28 cellular contexts compared by ENCODE assay signal in genomic region chr13:67158903-67159302, GRCh38.
DNase-seq lines count a peak whose midpoint lies in the region; ATAC-seq, FAIRE-seq and TF ChIP-seq lines count a peak whose summit lies in the region.
"Had no signal": no experiment of that assay in that cellular context is flagged by ENCODE, and none has a peak within 500 bp of the region (broad histone marks: within the 10 kb centered on the region; RNA-seq: fewer than 3 reads in every experiment).

No MANE protein-coding gene starts in this region.

- H3K27me3 Mint-ChIP-seq in osteocyte (ENCODE audit: unreplicated experiment) = no peaks in the 10 kb centered on the region
- H3K27me3 Mint-ChIP-seq: CD4-positive, alpha-beta memory T cell; CD4-positive, CD25-positive, alpha-beta regulatory T cell; CD8-positive, alpha-beta memory T cell had no signal

- H3K4me1 ChIP-seq in HepG2 (ENCODE audit: insufficient read depth, low read length) = no peaks in the 10 kb centered on the region
- H3K4me1 ChIP-seq in right lobe of liver = no peaks in the 10 kb centered on the region
- no peaks in the 10 kb centered on the region for H3K4me1 ChIP-seq in Karpas-422 (ENCODE audit: low read length)
- H3K4me1 ChIP-seq in K562 (replicated peaks in 1 of 2; ENCODE audit: control insufficient read depth in 2 of 2, insufficient read depth in 2 of 2, low read length in 2 of 2) = no peaks in the 10 kb centered on the region; a peak in 1 of 5 replicates
- H3K4me1 ChIP-seq: BLaER1 had no signal

- no peak for TF ChIP-seq EP300 in HepG2 (IDR thresholded peaks at IDR 0.05; ENCODE audit: low read depth in 2 of 2, low read length in 2 of 2)
- no peak for TF ChIP-seq EP300 in HepG2 (CRISPR knock-in tag; IDR thresholded peaks at IDR 0.05; ENCODE audit: borderline replicate concordance)
- TF ChIP-seq EP300 in K562 (IDR thresholded peaks at IDR 0.05; ENCODE audit: low read length) = no peak

- no peaks in the 10 kb centered on the region for H3K4me1 Mint-ChIP-seq in osteocyte (ENCODE audit: unreplicated experiment)
- H3K4me1 Mint-ChIP-seq: CD14-positive monocyte; CD4-positive, alpha-beta memory T cell; CD4-positive, CD25-positive, alpha-beta regulatory T cell; CD8-positive, alpha-beta memory T cell had no signal

- BruUV-seq in HepG2 (replicated peaks; lab: Mats Ljungman, UMichigan) = no TSS peak
- BruUV-seq in K562 (replicated peaks; lab: Mats Ljungman, UMichigan) = no TSS peak

- no peaks in the 10 kb centered on the region for H3K9me2 ChIP-seq in Karpas-422 (replicated peaks; ENCODE audit: insufficient read depth, low read length)

- peaks cover 2% of the 10 kb centered on the region for H3K36me3 Mint-ChIP-seq in osteocyte (ENCODE audit: unreplicated experiment)
- H3K36me3 Mint-ChIP-seq: CD14-positive monocyte; CD4-positive, alpha-beta memory T cell; CD4-positive, CD25-positive, alpha-beta regulatory T cell; CD8-positive, alpha-beta memory T cell had no signal

- FAIRE-seq in HepG2 (lab: Jason Lieb, UNC) = no peak
- FAIRE-seq in K562 (lab: Jason Lieb, UNC) = no peak
- FAIRE-seq: GM12878, GM12892, GM19239 had no signal

- ATAC-seq in HepG2 (no peak), right lobe of liver (no peak), K562 (no peak; the same call in 2 of the 3 replicates), GM18498 (IDR thresholded peaks at IDR 0.05; ENCODE audit: unreplicated experiment) (no peak), GM19455 (IDR thresholded peaks at IDR 0.05; ENCODE audit: unreplicated experiment) (no peak)
- ATAC-seq: GM12878 had no signal

- no peak overlapping the region for H3K27ac ChIP-seq in HepG2 (ENCODE audit: extremely low read length, insufficient read depth, low read length)
- no peak overlapping the region for H3K27ac ChIP-seq in right lobe of liver
- no peak overlapping the region for H3K27ac ChIP-seq in Karpas-422 (ENCODE audit: low read length)
- no peak overlapping the region for H3K27ac ChIP-seq in K562 (ENCODE audit: extremely low read depth, low read depth, low read length)
- peak overlapping the region; percentile 24 for H3K27ac ChIP-seq in substantia nigra (ENCODE audit: low read depth, low read length, poor library complexity, severe bottlenecking)
- H3K27ac ChIP-seq: 22Rv1, BLaER1 had no signal

- no peak for TF ChIP-seq CTCF in HepG2 (CRISPR knock-in tag; IDR thresholded peaks at IDR 0.05)
- TF ChIP-seq CTCF in right lobe of liver (IDR thresholded peaks at IDR 0.05) = no peak
- no peak for TF ChIP-seq CTCF in K562 (IDR thresholded peaks at IDR 0.05 in 2 of 3, conservative IDR thresholded peaks at IDR 0.05 in 1 of 3; ENCODE audit: insufficient read depth in 2 of 3, low read depth in 1 of 3, low read length in 3 of 3)
- TF ChIP-seq CTCF in osteocyte (IDR thresholded peaks at IDR 0.05) = no peak

- H3K9me3 Mint-ChIP-seq in osteocyte (ENCODE audit: unreplicated experiment) = peaks cover 7% of the 10 kb centered on the region

- TF ChIP-seq POLR2A in HepG2 (IDR thresholded peaks at IDR 0.05; ENCODE audit: insufficient read depth in 1 of 2, low read depth in 2 of 2, low read length in 2 of 2) = no peak
- TF ChIP-seq POLR2A in right lobe of liver (IDR thresholded peaks at IDR 0.05) = no peak
- TF ChIP-seq POLR2A in K562 (conservative IDR thresholded peaks at IDR 0.05) = no peak

- POLR2A ChIA-PET in HepG2 (lab: Yijun Ruan, JAX) (no interaction called here), K562 (lab: Yijun Ruan, JAX) (interaction anchor here (0.6 kb wide), 1 partner anchor 49 kb away, joined by 3 read pairs; no protein-coding TSS in a partner anchor)

- H3K36me3 ChIP-seq in HepG2 (replicated peaks in 1 of 2; ENCODE audit: control insufficient read depth in 1 of 2, insufficient read depth in 2 of 2, low read length in 2 of 2) (no peaks in the 10 kb centered on the region), right lobe of liver (no peaks in the 10 kb centered on the region), Karpas-422 (ENCODE audit: insufficient read depth, low read length) (no peaks in the 10 kb centered on the region), K562 (ENCODE audit: control insufficient read depth, insufficient read depth, low read length) (no peaks in the 10 kb centered on the region)
- H3K36me3 ChIP-seq: BE2C had no signal

- CTCF ChIA-PET in HepG2 (lab: Yijun Ruan, JAX; ENCODE audit: low intra/inter-chr PET ratio, low total read pairs) = no interaction called here
- CTCF ChIA-PET in K562 (lab: Yijun Ruan, JAX; ENCODE audit: low intra/inter-chr PET ratio) = no interaction called here

- H2AFZ ChIP-seq in HepG2 (ENCODE audit: low read length) (no peak overlapping the region), Karpas-422 (ENCODE audit: low read length) (0 out of 2 replicates have a peak overlapping the region, but pooled peaks have one; percentile 48), K562 (ENCODE audit: low read depth, low read length) (no peak overlapping the region)

- intact Hi-C loops in HepG2 (cut with micrococcal nuclease; ENCODE audit: unreplicated experiment) = no loop called here
- intact Hi-C loops in right lobe of liver (cut with DNase I) = no loop called here
- intact Hi-C loops in K562 (cut with micrococcal nuclease) = no loop called here

- no peak for TF ChIP-seq RAD21 in HepG2 (CRISPR knock-in tag; IDR thresholded peaks at IDR 0.05)
- no peak for TF ChIP-seq RAD21 in K562 (CRISPR knock-in tag; conservative IDR thresholded peaks at IDR 0.05 in 1 of 2, IDR thresholded peaks at IDR 0.05 in 1 of 2)

- H3K27me3 ChIP-seq in HepG2 (ENCODE audit: control insufficient read depth in 1 of 2, insufficient read depth in 2 of 2, low read length in 2 of 2) (no peaks in the 10 kb centered on the region), right lobe of liver (no peaks in the 10 kb centered on the region), Karpas-422 (ENCODE audit: low read length) (no peaks in the 10 kb centered on the region), K562 (ENCODE audit: control insufficient read depth in 2 of 2, insufficient read depth in 2 of 2, low read length in 2 of 2) (no peaks in the 10 kb centered on the region)
- H3K27me3 ChIP-seq: BE2C, BLaER1 had no signal

- WGBS in HepG2 (ENCODE audit: low lambda C conversion rate) = 0% methylated on average over 5 of the region's 5 CpGs
- WGBS in right lobe of liver (ENCODE audit: insufficient coverage, low coverage, low lambda C conversion rate, missing lambda C conversion rate) = 90% methylated on average over 5 of the region's 5 CpGs
- 19% methylated on average over 5 of the region's 5 CpGs for WGBS in K562 (ENCODE audit: insufficient coverage, low coverage, missing lambda C conversion rate)

- H3K4me2 ChIP-seq in HepG2 (ENCODE audit: low read depth, low read length) (no peak overlapping the region), Karpas-422 (ENCODE audit: low read depth, low read length, poor library complexity, severe bottlenecking) (no peak overlapping the region), K562 (ENCODE audit: insufficient read depth, low read length) (no peak overlapping the region)
- H3K4me2 ChIP-seq: BLaER1 had no signal

- H3K79me2 ChIP-seq in HepG2 (ENCODE audit: insufficient read depth, low read length) = no peaks in the 10 kb centered on the region
- no peaks in the 10 kb centered on the region for H3K79me2 ChIP-seq in Karpas-422 (ENCODE audit: low read length)
- no peaks in the 10 kb centered on the region for H3K79me2 ChIP-seq in K562 (ENCODE audit: control insufficient read depth, insufficient read depth, low read length)

- no peaks in the 10 kb centered on the region for H3K9me1 ChIP-seq in K562 (ENCODE audit: control insufficient read depth, insufficient read depth, low read length)

- H3K9ac ChIP-seq in HepG2 (ENCODE audit: insufficient read depth, low read depth, low read length) = no peak overlapping the region
- H3K9ac ChIP-seq in Karpas-422 (ENCODE audit: low read length) = no peak overlapping the region
- H3K9ac ChIP-seq in K562 (ENCODE audit: insufficient read depth in 1 of 2, low read depth in 2 of 2, low read length in 2 of 2) = no peak overlapping the region
- H3K9ac ChIP-seq: BLaER1 had no signal

- H3K9me3 ChIP-seq in HepG2 (ENCODE audit: low read length) = no peaks in the 10 kb centered on the region
- no peaks in the 10 kb centered on the region for H3K9me3 ChIP-seq in right lobe of liver
- no peaks in the 10 kb centered on the region for H3K9me3 ChIP-seq in Karpas-422 (ENCODE audit: low read length)
- no peaks in the 10 kb centered on the region for H3K9me3 ChIP-seq in K562 (replicated peaks; ENCODE audit: control insufficient read depth, insufficient read depth, low read depth, low read length)
- H3K9me3 ChIP-seq: BE2C had no signal

- no peak for DNase-seq in HepG2 (ENCODE audit: low spot score)
- no peak for DNase-seq in right lobe of liver
- no peak for DNase-seq in Karpas-422
- no peak for DNase-seq in K562 (ENCODE audit: extremely low read depth in 1 of 4, low spot score in 3 of 4)
- DNase-seq in substantia nigra (lab: John Stamatoyannopoulos, UW) = no peak
- DNase-seq in osteocyte (ENCODE audit: extremely low spot score, unreplicated experiment) = no peak
- DNase-seq: ACHN; BE2C; C1 segment of cervical spinal cord; CD4-positive, alpha-beta memory T cell; CD4-positive, CD25-positive, alpha-beta regulatory T cell; CD8-positive, alpha-beta memory T cell; COR-L47; DMS 273 treated with DMSO at 0.1 percent for 48 hours; DMS153; DMS53; DMS79; DND-41; EL; GDM1 had no signal

- H3K4me3 ChIP-seq in HepG2 (replicated peaks in 1 of 3; ENCODE audit: insufficient read depth in 1 of 3, low read depth in 2 of 3, low read length in 3 of 3) = no peak overlapping the region
- no peak overlapping the region for H3K4me3 ChIP-seq in right lobe of liver
- no peak overlapping the region for H3K4me3 ChIP-seq in Karpas-422 (ENCODE audit: low read length)
- H3K4me3 ChIP-seq in K562 = no peak overlapping the region
- H3K4me3 ChIP-seq: BLaER1, GM12878 had no signal

- in situ Hi-C loops in HepG2 (cut with HindIII; ENCODE audit: extremely low pct_ligation_motif_present, low pct_unique_long_range_greater_than_20kb) (no loop called here), K562 (cut with MboI) (no loop called here)

- H3K27ac Mint-ChIP-seq in osteocyte (ENCODE audit: unreplicated experiment) = no peak overlapping the region
- H3K27ac Mint-ChIP-seq: CD14-positive monocyte; CD4-positive, alpha-beta memory T cell; CD4-positive, CD25-positive, alpha-beta regulatory T cell; CD8-positive, alpha-beta memory T cell had no signal

- H4K20me1 ChIP-seq in HepG2 (ENCODE audit: insufficient read depth, low read length) (no peaks in the 10 kb centered on the region), Karpas-422 (ENCODE audit: insufficient read depth, low read depth, low read length) (no peaks in the 10 kb centered on the region), K562 (replicated peaks; ENCODE audit: control insufficient read depth, insufficient read depth, low read length) (no peaks in the 10 kb centered on the region)
- H4K20me1 ChIP-seq: BLaER1 had no signal

- H3K4me3 Mint-ChIP-seq in osteocyte (ENCODE audit: unreplicated experiment) = no peak overlapping the region
- H3K4me3 Mint-ChIP-seq: CD14-positive monocyte; CD4-positive, alpha-beta memory T cell; CD4-positive, CD25-positive, alpha-beta regulatory T cell; CD8-positive, alpha-beta memory T cell had no signal

TF ChIP-seq in HepG2, 621 proteins besides CTCF, POLR2A, EP300 and RAD21 (continues in another document):
- TF ChIP-seq ZNF292 (CRISPR knock-in tag; IDR thresholded peaks at IDR 0.05; ENCODE audit: borderline replicate concordance, low read depth) = no peak

TF ChIP-seq in K562, 482 proteins besides CTCF, POLR2A, EP300 and RAD21 (continues in another document):
- no peak for TF ChIP-seq STAG1 (CRISPR knock-in tag; IDR thresholded peaks at IDR 0.05; ENCODE audit: borderline replicate concordance)
- no peak for TF ChIP-seq NELFE (IDR thresholded peaks at IDR 0.05; ENCODE audit: insufficient read depth, insufficient read length)

Comparison
In these comparisons a context has a peak if more than half of its experiments do, and no peak if none do; other contexts are left out.
1. Of the 241 proteins assayed by ChIP-seq in both HepG2 and K562: peak only in HepG2: MAFK; only in K562: MAFG; in both: none; in neither: 239.